ENCODE assay signal across 15 cellular contexts in the genomic region with DNA sequence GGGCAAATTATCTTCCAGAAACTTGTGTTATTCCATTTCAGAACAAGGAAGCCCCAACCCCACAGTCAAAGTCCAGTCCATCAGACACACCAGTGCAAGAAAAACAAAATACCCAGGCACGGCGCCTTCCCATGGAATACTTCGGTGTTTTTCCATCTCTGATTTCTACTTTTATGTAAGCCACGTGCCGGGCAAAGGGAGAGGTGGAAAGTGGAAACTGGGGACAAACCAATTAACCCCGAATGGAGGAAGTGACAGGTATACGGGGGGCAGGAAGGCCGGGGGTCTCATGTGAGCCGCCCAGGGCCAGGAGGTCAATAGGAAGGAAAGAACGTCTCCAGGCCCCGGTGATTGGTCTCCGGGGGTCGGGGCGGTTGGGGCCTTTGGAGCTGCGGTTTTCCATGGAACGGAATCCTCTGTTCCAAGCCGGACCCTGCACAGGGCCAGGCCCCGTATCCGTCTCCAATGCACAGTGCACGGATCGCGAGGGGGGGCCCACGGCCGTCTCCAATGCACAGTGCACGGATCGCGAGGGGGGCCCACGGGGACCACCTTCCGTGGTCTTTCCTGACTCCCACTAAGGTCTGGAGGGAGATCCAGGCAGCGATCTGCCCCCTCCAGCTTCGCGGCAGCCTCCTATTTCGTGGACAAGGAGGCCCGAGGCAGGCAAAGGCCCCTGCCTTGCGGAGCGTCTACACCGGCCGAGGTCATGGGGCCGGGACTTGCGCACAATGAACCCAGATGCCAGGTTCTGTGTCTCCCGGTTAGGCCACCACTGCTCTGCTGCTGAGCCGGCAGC.
DNase-seq lines count a peak whose midpoint lies in the region; ATAC-seq, FAIRE-seq and TF ChIP-seq lines count a peak whose summit lies in the region.
"Had no signal": no experiment of that assay in that cellular context is flagged by ENCODE, and none has a peak within 500 bp of the region (broad histone marks: within the 10 kb centered on the region; RNA-seq: fewer than 3 reads in every experiment).

No MANE protein-coding gene starts in this region.

- H3K23me2 ChIP-seq in H1 (ENCODE audit: low read depth, low read length): no peaks in the 10 kb centered on the region; the same call in 1 of the 2 replicates

- H3K4me1 Mint-ChIP-seq in natural killer cell treated with Interleukin-12 subunit alpha and Interleukin-12 subunit beta and Interleukin-15 and Interleukin-18, amount 100 ng/mL, for 72 hours (ENCODE audit: low read depth in 2 of 2): peaks cover 55 to 59% of the 10 kb centered on the region in 2 donors
- H3K4me1 Mint-ChIP-seq in natural killer cell (peaks cover 24 to 26% of the 10 kb centered on the region in 2 donors), nephron (peaks cover 23% of the 10 kb centered on the region)

- H3K36me3 Mint-ChIP-seq in natural killer cell treated with Interleukin-12 subunit alpha and Interleukin-12 subunit beta and Interleukin-15 and Interleukin-18, amount 100 ng/mL, for 72 hours: no peaks in the 10 kb centered on the region
- no peaks in the 10 kb centered on the region for H3K36me3 Mint-ChIP-seq in natural killer cell
- H3K36me3 Mint-ChIP-seq in nephron (ENCODE audit: low read depth): no peaks in the 10 kb centered on the region

- H3K27ac ChIP-seq in H1 (ENCODE audit: low read depth, low read length) (no peak overlapping the region), aorta (ENCODE audit: low read depth in 1 of 2, low read length in 2 of 2) (peak overlapping the region in 1 of 2 donors; percentile 75)

- H3K79me1 ChIP-seq in H1 (ENCODE audit: low read depth, low read length): no peaks in the 10 kb centered on the region

- no peak overlapping the region for H3K4ac ChIP-seq in H1 (replicated peaks; ENCODE audit: insufficient read length, low read depth, low read length)

- H4K8ac ChIP-seq in H1 (ENCODE audit: extremely low read depth, insufficient read depth, low read length): peak overlapping the region; percentile 75; the same call in 1 of the 2 replicates

- TF ChIP-seq EP300 in H1 (IDR thresholded peaks at IDR 0.05; ENCODE audit: borderline replicate concordance in 1 of 2, low read depth in 2 of 2, low read length in 2 of 2): no peak

- intact Hi-C loops in natural killer cell (cut with micrococcal nuclease): no loop called here
- intact Hi-C loops in aorta (cut with DNase I): no loop called here

- H2BK20ac ChIP-seq in H1 (ENCODE audit: low read length): no peak overlapping the region

- H3K4me3 ChIP-seq in H1 (ENCODE audit: extremely low read depth in 1 of 4, insufficient read depth in 2 of 4, low read depth in 3 of 4, low read length in 4 of 4): no peak overlapping the region
- H3K4me3 ChIP-seq in aorta (ENCODE audit: low read length in 2 of 2): no peak overlapping the region
- H3K4me3 ChIP-seq: GM12878, MG63 had no signal

- no peak for FAIRE-seq in H1 (lab: Jason Lieb, UNC)
- FAIRE-seq: GM12878 had no signal

- H3K9me3 ChIP-seq in H1 (ENCODE audit: insufficient read depth in 2 of 2, low read depth in 1 of 2, low read length in 1 of 2) (no peaks in the 10 kb centered on the region), aorta (ENCODE audit: control insufficient read depth, low read length) (no peaks in the 10 kb centered on the region)
- H3K9me3 ChIP-seq: MG63 had no signal

- no peaks in the 10 kb centered on the region for H3K79me2 ChIP-seq in H1 (ENCODE audit: control insufficient read depth in 1 of 2, insufficient read depth in 2 of 2, low read length in 2 of 2)

- no peaks in the 10 kb centered on the region for H3K9me3 Mint-ChIP-seq in natural killer cell treated with Interleukin-12 subunit alpha and Interleukin-12 subunit beta and Interleukin-15 and Interleukin-18, amount 100 ng/mL, for 72 hours
- no peaks in the 10 kb centered on the region for H3K9me3 Mint-ChIP-seq in natural killer cell
- no peaks in the 10 kb centered on the region for H3K9me3 Mint-ChIP-seq in nephron

- no peak overlapping the region for H3K18ac ChIP-seq in H1 (ENCODE audit: extremely low read depth, low read length)

- no peak overlapping the region for H2BK12ac ChIP-seq in H1 (ENCODE audit: low read depth, low read length)

- H2BK5ac ChIP-seq in H1 (ENCODE audit: low read depth, low read length): no peak overlapping the region; the same call in 1 of the 2 replicates

- H4K20me1 ChIP-seq in H1 (replicated peaks in 1 of 2; ENCODE audit: control insufficient read depth in 1 of 2, insufficient read depth in 2 of 2, low read length in 2 of 2): peaks cover 0 to 4% of the 10 kb centered on the region in 2 experiments

- H4K91ac ChIP-seq in H1 (replicated peaks; ENCODE audit: insufficient read length, low read length): no peak overlapping the region

- H3K23ac ChIP-seq in H1 (ENCODE audit: insufficient read length): no peak overlapping the region

- no peak for DNase-seq in natural killer cell treated with Interleukin-12 subunit alpha and Interleukin-12 subunit beta and Interleukin-15 and Interleukin-18, amount 100 ng/mL, for 72 hours (ENCODE audit: low spot score)
- DNase-seq in natural killer cell (no peak), H1 (ENCODE audit: low read depth in 1 of 2, low spot score in 2 of 2) (no peak), aorta (peak; percentile 50 to 69), ureter (ENCODE audit: low spot score) (no peak)
- DNase-seq: activated effector memory CD4-positive, alpha-beta T cell treated with Interleukin-2 at 50 U/mL for 16 hours; Calu3; effector memory CD4-positive, alpha-beta T cell; MG63; NCI-H2029; NCI-H524 had no signal

- no peaks in the 10 kb centered on the region for H3K27me3 ChIP-seq in H1 (replicated peaks in 1 of 4; ENCODE audit: control insufficient read depth in 3 of 4, extremely low read depth in 1 of 4, insufficient read depth in 3 of 4, low read length in 3 of 4)
- H3K27me3 ChIP-seq in aorta (ENCODE audit: control insufficient read depth in 1 of 2, insufficient read depth in 2 of 2, low read length in 1 of 2): no peaks in the 10 kb centered on the region
- H3K27me3 ChIP-seq: MG63 had no signal

- H2BK120ac ChIP-seq in H1 (replicated peaks; ENCODE audit: low read depth, low read length): no peak overlapping the region

- no peak overlapping the region for H2AFZ ChIP-seq in H1 (ENCODE audit: low read length)

- no peak overlapping the region for H3K4me2 ChIP-seq in H1 (ENCODE audit: insufficient read depth in 1 of 2, low read depth in 2 of 2, low read length in 2 of 2)

- no peak overlapping the region for H2AK5ac ChIP-seq in H1 (ENCODE audit: low read depth, low read length)

- no peak overlapping the region for H3K56ac ChIP-seq in H1 (replicated peaks; ENCODE audit: insufficient read length, low read depth, low read length)

- H3K14ac ChIP-seq in H1 (ENCODE audit: insufficient read length): no peak overlapping the region

- H3K27me3 Mint-ChIP-seq in natural killer cell treated with Interleukin-12 subunit alpha and Interleukin-12 subunit beta and Interleukin-15 and Interleukin-18, amount 100 ng/mL, for 72 hours: no peaks in the 10 kb centered on the region
- H3K27me3 Mint-ChIP-seq in natural killer cell (ENCODE audit: low read depth in 2 of 2) (no peaks in the 10 kb centered on the region), nephron (ENCODE audit: low read depth) (peaks cover 3% of the 10 kb centered on the region)

- peak overlapping the region; percentile 20 for H3K4me3 Mint-ChIP-seq in natural killer cell treated with Interleukin-12 subunit alpha and Interleukin-12 subunit beta and Interleukin-15 and Interleukin-18, amount 100 ng/mL, for 72 hours
- H3K4me3 Mint-ChIP-seq in natural killer cell (no peak overlapping the region), nephron (peak overlapping the region in 1 of 3 experiments; percentile 26)

- WGBS in H1 (ENCODE audit: extremely low coverage in 1 of 2, insufficient coverage in 1 of 2, insufficient read length in 1 of 2, insufficient replicate concordance in 2 of 2, low coverage in 1 of 2, low lambda C conversion rate in 2 of 2, missing lambda C conversion rate in 1 of 2), 2 experiments: 86% methylated on average over 35 of the region's 42 CpGs; no CpG with 5 or more reads in 1 of the 2 experiments
- WGBS in aorta, 2 donors: 82% methylated on average over 41 to 42 of the region's 42 CpGs

- ATAC-seq in natural killer cell treated with Interleukin-12 subunit alpha and Interleukin-12 subunit beta and Interleukin-15 and Interleukin-18, amount 100 ng/mL, for 72 hours: no peak
- ATAC-seq in natural killer cell: no peak
- ATAC-seq in aorta (ENCODE audit: low FRiP score): peak; percentile 25
- no peak for ATAC-seq in HG02884 (IDR thresholded peaks at IDR 0.05; ENCODE audit: unreplicated experiment)
- ATAC-seq in GM21528 (IDR thresholded peaks at IDR 0.05; ENCODE audit: low FRiP score, unreplicated experiment): no peak
- ATAC-seq: GM12878 had no signal

- no peak for TF ChIP-seq RAD21 in H1 (IDR thresholded peaks at IDR 0.05 in 1 of 2, conservative IDR thresholded peaks at IDR 0.05 in 1 of 2; ENCODE audit: low read depth in 2 of 2, low read length in 2 of 2)

- no peak overlapping the region for H3K9ac ChIP-seq in H1 (replicated peaks in 1 of 4; ENCODE audit: extremely low read depth in 1 of 4, low read depth in 3 of 4, low read length in 3 of 4)

- TF ChIP-seq CTCF in natural killer cell (IDR thresholded peaks at IDR 0.05) (no peak), H1 (IDR thresholded peaks at IDR 0.05; ENCODE audit: control extremely low read depth in 1 of 3, insufficient read depth in 1 of 3, low read depth in 1 of 3, low read length in 3 of 3) (no peak), nephron (IDR thresholded peaks at IDR 0.05; ENCODE audit: unreplicated experiment in 3 of 3) (no peak)

- no peak for TF ChIP-seq POLR2A in H1 (IDR thresholded peaks at IDR 0.05; ENCODE audit: control extremely low read depth in 1 of 2, low read depth in 2 of 2, low read length in 2 of 2)

- H2BK15ac ChIP-seq in H1 (ENCODE audit: low read length): no peak overlapping the region

- H3K27ac Mint-ChIP-seq in natural killer cell treated with Interleukin-12 subunit alpha and Interleukin-12 subunit beta and Interleukin-15 and Interleukin-18, amount 100 ng/mL, for 72 hours: peak overlapping the region; percentile 88 to 95
- no peak overlapping the region for H3K27ac Mint-ChIP-seq in natural killer cell
- H3K27ac Mint-ChIP-seq in nephron: peak overlapping the region; percentile 57 to 78 (median 72)

- CTCF ChIA-PET in H1 (lab: Charles Lee; ENCODE audit: partially characterized antibody): interaction anchor here (0.6 to 2.8 kb wide), 8 partner anchors 9 to 82 kb away, joined by 3 to 13 read pairs (median 4); no protein-coding TSS in a partner anchor

- peaks cover 0 to 10% (median under 1%) of the 10 kb centered on the region in 4 experiments; a peak in 1 of 7 replicates for H3K4me1 ChIP-seq in H1 (replicated peaks in 1 of 4; ENCODE audit: control insufficient read depth in 3 of 4, insufficient read depth in 4 of 4, low read length in 3 of 4)
- no peaks in the 10 kb centered on the region for H3K4me1 ChIP-seq in aorta (ENCODE audit: control insufficient read depth in 1 of 2, insufficient read depth in 2 of 2, low read length in 2 of 2)

- H4K5ac ChIP-seq in H1 (ENCODE audit: insufficient read length, low read depth, low read length): no peak overlapping the region

- POLR2A ChIA-PET in H1 (lab: Charles Lee; ENCODE audit: partially characterized antibody): interaction anchor here (0.8 to 2.7 kb wide), 8 partner anchors 9 to 118 kb away, joined by 3 to 12 read pairs (median 4); partner anchors contain the start of gene GADD45B

- H3K36me3 ChIP-seq in H1 (ENCODE audit: control insufficient read depth in 2 of 4, insufficient read depth in 4 of 4, low read length in 3 of 4): no peaks in the 10 kb centered on the region
- H3K36me3 ChIP-seq in aorta (ENCODE audit: control insufficient read depth in 1 of 2, insufficient read depth in 2 of 2, low read length in 1 of 2): no peaks in the 10 kb centered on the region
- H3K36me3 ChIP-seq: MG63 had no signal

Comparison
In these comparisons a context has a peak if more than half of its experiments do, and no peak if none do; other contexts are left out.
1. H3K27ac Mint-ChIP-seq: peak in natural killer cell treated with Interleukin-12 subunit alpha and Interleukin-12 subunit beta and Interleukin-15 and Interleukin-18, amount 100 ng/mL, for 72 hours (2 of 2) and nephron (3 of 3); none in natural killer cell (0 of 2).
2. DNase-seq: peak in aorta (2 of 2); none in natural killer cell treated with Interleukin-12 subunit alpha and Interleukin-12 subunit beta and Interleukin-15 and Interleukin-18, amount 100 ng/mL, for 72 hours (single experiment), natural killer cell (single experiment), H1 (0 of 2) and ureter (single experiment).